In genomic region chr14:58199726-58200479, GRCh38 we compare ENCODE assay signal across 8 cellular contexts. TPM values are rescaled to one million over a fixed set of nuclear protein-coding genes. Genes with fewer than 3 reads are reported as not detected.
DNase-seq lines count a peak whose midpoint lies in the region; ATAC-seq and TF ChIP-seq lines count a peak whose summit lies in the region.

ACTR10 (plus strand) TSS chr14:58200149; CDS start chr14:58200218, 69 bp downstream.

- H3K27ac ChIP-seq in Panc1 (ENCODE audit: low read length): peak within 1 kb of the TSS; percentile 90
- H3K27ac ChIP-seq in esophagus (ENCODE audit: low read depth in 2 of 2, low read length in 1 of 2): peak within 1 kb of the TSS; percentile 97 to 98

- H3K27me3 ChIP-seq in Panc1 (ENCODE audit: control insufficient read depth, insufficient read depth, low read length) (no peaks in the 10 kb centered on the region), esophagus (ENCODE audit: control insufficient read depth in 1 of 2, insufficient read depth in 2 of 2, low read length in 2 of 2) (no peaks in the 10 kb centered on the region), mucosa of stomach (ENCODE audit: control insufficient read depth, insufficient read depth, low read length) (no peaks in the 10 kb centered on the region)

- BruUV-seq in Panc1 (replicated peaks; lab: Mats Ljungman, UMichigan): no TSS peak

- H3K4me3 ChIP-seq in Panc1 (ENCODE audit: low read depth in 2 of 2, low read length in 2 of 2) (peak within 1 kb of the TSS; percentile 96 to 97), esophagus (ENCODE audit: low read depth in 1 of 2, low read length in 2 of 2) (peak within 1 kb of the TSS; percentile 93 to 99), mucosa of stomach (ENCODE audit: low read length) (peak within 1 kb of the TSS; percentile 78)

- TF ChIP-seq CTCF in Panc1 (IDR thresholded peaks at IDR 0.05): no peak

- in situ Hi-C loops in KBM-7 (cut with MboI; ENCODE audit: low pct_unique_long_range_greater_than_20kb, low sequenced_read_pairs) (no loop called here), Panc1 (cut with HindIII; ENCODE audit: low pct_unique_long_range_greater_than_20kb, low sequenced_read_pairs) (no loop called here)

- peak; percentile 95 for ATAC-seq in GM21723 (IDR thresholded peaks at IDR 0.05; ENCODE audit: unreplicated experiment)
- peak; percentile 99 for ATAC-seq in Panc1
- peak; percentile 95 to 97 for ATAC-seq in activated T-cell treated with anti-CD3 and anti-CD28 coated beads, Interleukin-2, amount 50 U/mL, for 4 hours

- 0% methylated on average over 51 to 78 of the region's 78 CpGs for WGBS in esophagus, 2 donors

- peak within 1 kb of the TSS; percentile 96 for H3K4me3 Mint-ChIP-seq in activated T-cell treated with anti-CD3 and anti-CD28 coated beads, Interleukin-2, amount 50 U/mL, for 4 hours

- H3K4me1 ChIP-seq in Panc1 (ENCODE audit: control insufficient read depth, insufficient read depth, low read length): peaks cover 4% of the 10 kb centered on the region; the same call in 1 of the 2 replicates
- peaks cover 0 to 2% of the 10 kb centered on the region in 2 donors for H3K4me1 ChIP-seq in esophagus (ENCODE audit: control insufficient read depth in 2 of 2, insufficient read depth in 2 of 2, low read length in 1 of 2)
- peaks cover 6% of the 10 kb centered on the region for H3K4me1 ChIP-seq in mucosa of stomach (ENCODE audit: control insufficient read depth, insufficient read depth, low read length)

- H3K9me3 ChIP-seq in Panc1 (ENCODE audit: control insufficient read depth, insufficient read depth, low read depth, low read length) (no peaks in the 10 kb centered on the region), esophagus (ENCODE audit: control insufficient read depth in 2 of 2, insufficient read depth in 1 of 2, low read depth in 1 of 2, low read length in 1 of 2) (no peaks in the 10 kb centered on the region), mucosa of stomach (ENCODE audit: control insufficient read depth, low read length) (no peaks in the 10 kb centered on the region)

- H3K9me3 Mint-ChIP-seq in activated T-cell treated with anti-CD3 and anti-CD28 coated beads, Interleukin-2, amount 50 U/mL, for 4 hours: no peaks in the 10 kb centered on the region

- peak within 1 kb of the TSS; percentile 92 for H3K9ac ChIP-seq in mucosa of stomach (ENCODE audit: low read length)

- DNase-seq in DMS53 treated with DMSO at 0.1 percent for 48 hours (lab: John Stamatoyannopoulos, UW; ENCODE audit: unreplicated experiment) (peak; percentile 70), KBM-7 (peak; percentile 92), Panc1 (ENCODE audit: low read depth, low spot score) (peak; percentile 20)
- DNase-seq in activated T-cell treated with anti-CD3 and anti-CD28 coated beads, Interleukin-2, amount 50 U/mL, for 4 hours: peak; percentile 82
- DNase-seq in stimulated activated CD8-positive, alpha-beta memory T cell treated with anti-CD3 and anti-CD28 coated beads, Interleukin-4, amount 100 ng/mL, for 48 hours: peak; percentile 92

- CTCF ChIA-PET in Panc1 (lab: Charles Lee): no interaction called here

- POLR2A ChIA-PET in Panc1 (lab: Charles Lee): no interaction called here

- no peaks in the 10 kb centered on the region for H3K27me3 Mint-ChIP-seq in activated T-cell treated with anti-CD3 and anti-CD28 coated beads, Interleukin-2, amount 50 U/mL, for 4 hours (ENCODE audit: low read depth)

- H3K4me1 Mint-ChIP-seq in activated T-cell treated with anti-CD3 and anti-CD28 coated beads, Interleukin-2, amount 50 U/mL, for 4 hours (ENCODE audit: low read depth): peaks cover 33% of the 10 kb centered on the region

- peaks cover 6% of the 10 kb centered on the region for H3K36me3 Mint-ChIP-seq in activated T-cell treated with anti-CD3 and anti-CD28 coated beads, Interleukin-2, amount 50 U/mL, for 4 hours (ENCODE audit: insufficient read depth)

- intact Hi-C loops in Panc1 (cut with micrococcal nuclease; ENCODE audit: unreplicated experiment): no loop called here

- H3K36me3 ChIP-seq in Panc1 (ENCODE audit: control insufficient read depth, insufficient read depth, low read length) (peaks cover 6% of the 10 kb centered on the region; the same call in 1 of the 2 replicates), esophagus (ENCODE audit: control insufficient read depth in 2 of 2, insufficient read depth in 2 of 2, low read length in 1 of 2) (no peaks in the 10 kb centered on the region), mucosa of stomach (ENCODE audit: control insufficient read depth, insufficient read depth, low read length) (no peaks in the 10 kb centered on the region)

RNA-seq across cellular contexts. Expression of gene ACTR10, which starts in this region (rescaled TPM):
- 34.9 TPM for total RNA-seq in Panc1 (2021; ENCODE audit: unreplicated experiment)
- 23.1 TPM for polyA plus RNA-seq in Panc1 (2012; ENCODE audit: insufficient read length)
- total RNA-seq in activated T-cell treated with anti-CD3 and anti-CD28 coated beads, Interleukin-2, amount 50 U/mL, for 4 hours: 10 to 100 TPM; 29.0 to 35.4 (median 34.4) TPM
- polyA plus RNA-seq in esophagus: 10 to 100 TPM; 42.8 to 57.4 TPM

Comparison
In these comparisons a context has a peak if more than half of its experiments do, and no peak if none do; other contexts are left out.
1. Peak in every context shown above with its lines: DNase-seq, ATAC-seq, H3K4me3 ChIP-seq and H3K27ac ChIP-seq.
2. DNase-seq: peak in every context shown above with its lines; median percentile 92 in KBM-7; 92 in stimulated activated CD8-positive, alpha-beta memory T cell treated with anti-CD3 and anti-CD28 coated beads, Interleukin-4, amount 100 ng/mL, for 48 hours; 82 in activated T-cell treated with anti-CD3 and anti-CD28 coated beads, Interleukin-2, amount 50 U/mL, for 4 hours; 70 in DMS53 treated with DMSO at 0.1 percent for 48 hours; 20 in Panc1.